ENCODE assay signal across 1 cellular context in the genomic region with DNA sequence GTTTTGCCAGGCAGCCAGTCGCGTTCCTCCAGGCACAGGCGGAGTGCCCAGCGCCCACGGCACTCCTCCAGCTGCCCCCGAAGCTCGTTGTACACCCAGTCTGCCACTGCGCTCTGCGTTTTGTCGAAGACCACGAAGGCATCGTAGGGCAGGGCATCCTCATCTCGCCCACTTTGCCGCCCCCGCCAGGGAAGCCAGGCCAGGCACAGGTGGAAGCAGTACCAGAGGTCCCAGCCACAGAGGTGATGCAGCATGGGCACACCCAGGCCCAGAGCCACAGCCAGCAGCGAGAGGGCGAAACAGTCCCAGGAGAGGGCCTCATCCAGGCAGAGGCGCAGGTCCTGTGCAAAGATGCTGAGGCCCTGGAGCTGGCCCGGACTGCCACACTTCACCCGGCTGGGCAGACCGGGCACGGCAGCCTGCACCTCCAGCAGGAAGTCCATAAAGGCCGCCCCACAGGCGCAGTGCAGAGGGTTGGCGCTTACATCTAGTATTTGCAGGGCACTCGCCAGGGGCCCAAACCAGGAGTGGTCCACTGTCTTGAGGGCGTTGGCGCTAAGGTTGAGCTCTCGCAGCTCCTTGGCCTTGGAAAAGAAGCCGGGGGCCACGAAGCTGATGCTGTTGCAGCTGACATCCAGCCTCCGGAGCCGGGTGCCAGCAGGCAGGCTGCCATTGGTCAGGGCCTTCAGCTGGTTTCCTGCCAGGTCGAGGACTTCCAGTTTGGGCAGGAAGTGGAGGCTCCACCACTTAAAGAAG.
A peak's percentile ranks its signal among the peaks of the same experiment; 100 is the strongest.
TF ChIP-seq lines count a peak whose summit lies in the region.

No MANE protein-coding gene starts in this region.

TF ChIP-seq in HepG2, 621 proteins besides CTCF, POLR2A, EP300 and RAD21:
- no peak for TF ChIP-seq ZNF772 (CRISPR knock-in tag; IDR thresholded peaks at IDR 0.05)
- TF ChIP-seq, protein P1, sequence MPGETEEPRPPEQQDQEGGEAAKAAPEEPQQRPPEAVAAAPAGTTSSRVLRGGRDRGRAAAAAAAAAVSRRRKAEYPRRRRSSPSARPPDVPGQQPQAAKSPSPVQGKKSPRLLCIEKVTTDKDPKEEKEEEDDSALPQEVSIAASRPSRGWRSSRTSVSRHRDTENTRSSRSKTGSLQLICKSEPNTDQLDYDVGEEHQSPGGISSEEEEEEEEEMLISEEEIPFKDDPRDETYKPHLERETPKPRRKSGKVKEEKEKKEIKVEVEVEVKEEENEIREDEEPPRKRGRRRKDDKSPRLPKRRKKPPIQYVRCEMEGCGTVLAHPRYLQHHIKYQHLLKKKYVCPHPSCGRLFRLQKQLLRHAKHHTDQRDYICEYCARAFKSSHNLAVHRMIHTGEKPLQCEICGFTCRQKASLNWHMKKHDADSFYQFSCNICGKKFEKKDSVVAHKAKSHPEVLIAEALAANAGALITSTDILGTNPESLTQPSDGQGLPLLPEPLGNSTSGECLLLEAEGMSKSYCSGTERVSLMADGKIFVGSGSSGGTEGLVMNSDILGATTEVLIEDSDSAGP (CRISPR knock-in tag; IDR thresholded peaks at IDR 0.05; ENCODE audit: borderline replicate concordance): 0 out of 2 replicates have a peak, but pooled peaks have one; percentile 21
- TF ChIP-seq MEIS2 (CRISPR knock-in tag; IDR thresholded peaks at IDR 0.05): no peak
- TF ChIP-seq ZNF569 (CRISPR knock-in tag; IDR thresholded peaks at IDR 0.05; ENCODE audit: borderline replicate concordance): no peak
- TF ChIP-seq ZNF451 (CRISPR knock-in tag; IDR thresholded peaks at IDR 0.05): no peak
- TF ChIP-seq HNRNPL (IDR thresholded peaks at IDR 0.05; ENCODE audit: low read depth, low read length): 0 out of 2 replicates have a peak, but pooled peaks have one; percentile 29
